In genomic region chr1:74811421-74812179, GRCh38 we compare ENCODE assay signal across 10 cellular contexts.
DNase-seq lines count a peak whose midpoint lies in the region; ATAC-seq, FAIRE-seq and TF ChIP-seq lines count a peak whose summit lies in the region.
"Had no signal": no experiment of that assay in that cellular context is flagged by ENCODE, and none has a peak within 500 bp of the region (broad histone marks: within the 10 kb centered on the region; RNA-seq: fewer than 3 reads in every experiment).

No MANE protein-coding gene starts in this region.

- no peaks in the 10 kb centered on the region for H3K9me3 ChIP-seq in osteoblast (ENCODE audit: low read depth, low read length)
- H3K9me3 ChIP-seq: esophagus squamous epithelium had no signal

- H3K4me3 ChIP-seq in osteoblast (ENCODE audit: insufficient read depth, low read length): no peak overlapping the region
- H3K4me3 ChIP-seq: esophagus squamous epithelium had no signal

- no peak overlapping the region for H3K4me3 Mint-ChIP-seq in activated T-helper 1 cell treated with anti-CD3 and anti-CD28 coated beads, Interleukin-12 subunit alpha, Interleukin-12 subunit beta, Interleukin-2, Interleukin-4 antibody, amounts not matched to agents 30 ng/mL and 10 ng/mL and 1 ng/mL, durations not matched to agents 14 hours and 24 hours and 36 hours

- H3K4me2 ChIP-seq in osteoblast (ENCODE audit: insufficient read depth, low read length): no peak overlapping the region

- no peaks in the 10 kb centered on the region for H4K20me1 ChIP-seq in osteoblast (ENCODE audit: insufficient read depth, low read length)

- H3K9me3 Mint-ChIP-seq in activated T-helper 1 cell treated with anti-CD3 and anti-CD28 coated beads, Interleukin-12 subunit alpha, Interleukin-12 subunit beta, Interleukin-2, Interleukin-4 antibody, amounts not matched to agents 30 ng/mL and 10 ng/mL and 1 ng/mL, durations not matched to agents 14 hours and 24 hours and 36 hours: no peaks in the 10 kb centered on the region

- no peaks in the 10 kb centered on the region for H3K36me3 ChIP-seq in osteoblast (ENCODE audit: insufficient read depth, low read length)
- H3K36me3 ChIP-seq: esophagus squamous epithelium had no signal

- peak overlapping the region; percentile 15 for H2AFZ ChIP-seq in osteoblast (ENCODE audit: low read length)

- no peak overlapping the region for H3K27ac Mint-ChIP-seq in activated T-helper 1 cell treated with anti-CD3 and anti-CD28 coated beads, Interleukin-12 subunit alpha, Interleukin-12 subunit beta, Interleukin-2, Interleukin-4 antibody, amounts not matched to agents 30 ng/mL and 10 ng/mL and 1 ng/mL, durations not matched to agents 14 hours and 24 hours and 36 hours

- peak; percentile 45 for DNase-seq in NCI-H345 (lab: John Stamatoyannopoulos, UW)
- no peak for DNase-seq in NCI-H345 treated with DMSO at 0.1 percent for 48 hours (lab: John Stamatoyannopoulos, UW; ENCODE audit: unreplicated experiment)
- peak; percentile 20 for DNase-seq in NCI-H1436 treated with DMSO at 0.1 percent for 48 hours (lab: John Stamatoyannopoulos, UW)
- DNase-seq in osteoblast (ENCODE audit: insufficient read length, low spot score, missing footprints): no peak
- DNase-seq in activated T-helper 1 cell treated with anti-CD3 and anti-CD28 coated beads, Interleukin-12 subunit alpha, Interleukin-12 subunit beta, Interleukin-2, Interleukin-4 antibody, amounts not matched to agents 30 ng/mL and 10 ng/mL and 1 ng/mL, durations not matched to agents 14 hours and 24 hours and 36 hours (ENCODE audit: low spot score): no peak
- no peak for DNase-seq in GM19239 (ENCODE audit: insufficient read length, low spot score)
- no peak for DNase-seq in GF-D8 (lab: John Stamatoyannopoulos, UW)
- DNase-seq: activated naive CD4-positive, alpha-beta T cell; esophagus squamous epithelium had no signal

- intact Hi-C loops in activated T-helper 1 cell treated with anti-CD3 and anti-CD28 coated beads, Interleukin-12 subunit alpha, Interleukin-12 subunit beta, Interleukin-2, Interleukin-4 antibody, amounts not matched to agents 30 ng/mL and 10 ng/mL and 1 ng/mL, durations not matched to agents 14 hours and 24 hours and 36 hours (cut with micrococcal nuclease): no loop called here

- H3K4me1 Mint-ChIP-seq in activated T-helper 1 cell treated with anti-CD3 and anti-CD28 coated beads, Interleukin-12 subunit alpha, Interleukin-12 subunit beta, Interleukin-2, Interleukin-4 antibody, amounts not matched to agents 30 ng/mL and 10 ng/mL and 1 ng/mL, durations not matched to agents 14 hours and 24 hours and 36 hours (ENCODE audit: low read depth): no peaks in the 10 kb centered on the region

- H3K27me3 Mint-ChIP-seq in activated T-helper 1 cell treated with anti-CD3 and anti-CD28 coated beads, Interleukin-12 subunit alpha, Interleukin-12 subunit beta, Interleukin-2, Interleukin-4 antibody, amounts not matched to agents 30 ng/mL and 10 ng/mL and 1 ng/mL, durations not matched to agents 14 hours and 24 hours and 36 hours (ENCODE audit: insufficient read depth): no peaks in the 10 kb centered on the region

- TF ChIP-seq CTCF in osteoblast (IDR thresholded peaks at IDR 0.05; ENCODE audit: extremely low read depth, low read depth, low read length): no peak

- H3K4me1 ChIP-seq in osteoblast (ENCODE audit: insufficient read depth, low read length): no peaks in the 10 kb centered on the region
- H3K4me1 ChIP-seq: esophagus squamous epithelium had no signal

- ATAC-seq in HG02798 (IDR thresholded peaks at IDR 0.05; ENCODE audit: poor library complexity, unreplicated experiment): peak; percentile 69

- H3K27ac ChIP-seq in osteoblast (ENCODE audit: low read depth, low read length): no peak overlapping the region
- H3K27ac ChIP-seq: esophagus squamous epithelium had no signal

- H3K27me3 ChIP-seq in osteoblast (ENCODE audit: insufficient read depth, low read length): no peaks in the 10 kb centered on the region
- H3K27me3 ChIP-seq: esophagus squamous epithelium had no signal

- no peaks in the 10 kb centered on the region for H3K79me2 ChIP-seq in osteoblast (ENCODE audit: insufficient read depth, low read length)

- H3K36me3 Mint-ChIP-seq in activated T-helper 1 cell treated with anti-CD3 and anti-CD28 coated beads, Interleukin-12 subunit alpha, Interleukin-12 subunit beta, Interleukin-2, Interleukin-4 antibody, amounts not matched to agents 30 ng/mL and 10 ng/mL and 1 ng/mL, durations not matched to agents 14 hours and 24 hours and 36 hours (ENCODE audit: low read depth): no peaks in the 10 kb centered on the region

- FAIRE-seq in GM19239 (lab: Jason Lieb, UNC): no peak

Comparison
In these comparisons a context has a peak if more than half of its experiments do, and no peak if none do; other contexts are left out.
1. DNase-seq: peak in NCI-H345 (single experiment) and NCI-H1436 treated with DMSO at 0.1 percent for 48 hours (single experiment); none in NCI-H345 treated with DMSO at 0.1 percent for 48 hours (single experiment), osteoblast (single experiment), activated T-helper 1 cell treated with anti-CD3 and anti-CD28 coated beads, Interleukin-12 subunit alpha, Interleukin-12 subunit beta, Interleukin-2, Interleukin-4 antibody, amounts not matched to agents 30 ng/mL and 10 ng/mL and 1 ng/mL, durations not matched to agents 14 hours and 24 hours and 36 hours (single experiment), GM19239 (single experiment) and GF-D8 (single experiment).